ENCODE assay signal across 35 cellular contexts in genomic region chr1:214976665-214977064, GRCh38.
"Had no signal": no experiment of that assay in that cellular context is flagged by ENCODE, and none has a peak within 500 bp of the region (broad histone marks: within the 10 kb centered on the region; RNA-seq: fewer than 3 reads in every experiment).

No MANE protein-coding gene starts in this region.

- H3K9me3 ChIP-seq: adrenal gland, body of pancreas, esophagus muscularis mucosa, gastrocnemius medialis, heart right ventricle had no signal

- H3K4me1 Mint-ChIP-seq: activated CD4-positive, alpha-beta T cell treated with anti-CD3 and anti-CD28 coated beads for 36 hours; activated CD4-positive, alpha-beta T cell treated with anti-CD3 and anti-CD28 coated beads, Interleukin-2, amount 10 ng/mL, durations not matched to agents 24 days and 14 days; activated CD8-positive, alpha-beta memory T cell treated with anti-CD3 and anti-CD28 coated beads, Interleukin-2, amount 10 ng/mL, durations not matched to agents 7 days and 5 days; activated naive CD4-positive, alpha-beta T cell treated with anti-CD3 and anti-CD28 coated beads, Interleukin-2, amount 50 U/mL, for 24 hours; activated naive CD8-positive, alpha-beta T cell treated with anti-CD3 and anti-CD28 coated beads for 36 hours; activated naive CD8-positive, alpha-beta T cell treated with anti-CD3 and anti-CD28 coated beads, Interleukin-2, amount 50 U/mL, for 24 hours; T-helper 17 cell had no signal

- ATAC-seq: activated CD4-positive, alpha-beta T cell treated with anti-CD3 and anti-CD28 coated beads for 36 hours; activated CD8-positive, alpha-beta memory T cell treated with anti-CD3 and anti-CD28 coated beads, Interleukin-2, amount 10 ng/mL, durations not matched to agents 7 days and 5 days; activated CD8-positive, alpha-beta T cell treated with anti-CD3 and anti-CD28 coated beads, Interleukin-2, amount 10 ng/mL, durations not matched to agents 7 days and 5 days; activated naive CD8-positive, alpha-beta T cell treated with anti-CD3 and anti-CD28 coated beads, Interleukin-2, amount 50 U/mL, for 24 hours; body of pancreas; effector memory CD8-positive, alpha-beta T cell; foreskin keratinocyte; gastrocnemius medialis; heart right ventricle; T-helper 17 cell had no signal

- H3K27ac ChIP-seq: adrenal gland, body of pancreas, esophagus muscularis mucosa, foreskin keratinocyte, gastrocnemius medialis, heart right ventricle, WERI-Rb-1 had no signal

- H3K27me3 ChIP-seq: adrenal gland, body of pancreas, esophagus muscularis mucosa, foreskin keratinocyte, gastrocnemius medialis had no signal

- DNase-seq: activated CD4-positive, alpha-beta memory T cell treated with anti-CD3 and anti-CD28 coated beads for 36 hours; activated CD4-positive, alpha-beta T cell treated with anti-CD3 and anti-CD28 coated beads for 36 hours; activated CD4-positive, alpha-beta T cell treated with anti-CD3 and anti-CD28 coated beads, Interleukin-2, amount 10 ng/mL, durations not matched to agents 24 days and 14 days; activated CD4-positive, CD25-positive, alpha-beta regulatory T cell; activated CD4-positive, CD25-positive, alpha-beta regulatory T cell treated with anti-CD3 and anti-CD28 coated beads, Interleukin-2, amount 50 U/mL, for 72 hours; activated CD8-positive, alpha-beta memory T cell treated with anti-CD3 and anti-CD28 coated beads, Interleukin-2, amount 10 ng/mL, durations not matched to agents 7 days and 5 days; activated CD8-positive, alpha-beta memory T cell treated with anti-CD3 and anti-CD28 coated beads, Interleukin-2, amount 50 U/mL, for 4 hours; activated CD8-positive, alpha-beta T cell treated with anti-CD3 and anti-CD28 coated beads, Interleukin-2, amount 10 ng/mL, durations not matched to agents 7 days and 5 days; activated effector memory CD4-positive, alpha-beta T cell treated with anti-CD3 and anti-CD28 coated beads, Interleukin-2, amount 50 U/mL, for 16 hours; activated naive CD4-positive, alpha-beta T cell treated with anti-CD3 and anti-CD28 coated beads for 36 hours; activated naive CD8-positive, alpha-beta T cell treated with anti-CD3 and anti-CD28 coated beads for 36 hours; activated naive CD8-positive, alpha-beta T cell treated with anti-CD3 and anti-CD28 coated beads, Interleukin-2, amount 50 U/mL, for 24 hours; activated T-cell treated with anti-CD3 and anti-CD28 coated beads, Interleukin-2, amount 50 U/mL, for 1 hour; activated T-cell treated with anti-CD3 and anti-CD28 coated beads, Interleukin-2, amount 50 U/mL, for 48 hours; adrenal gland; amygdala; aorta; body of pancreas; caudate nucleus; cortex of kidney; dermis blood vessel endothelial cell; effector CD4-positive, alpha-beta T cell; effector memory CD8-positive, alpha-beta T cell; erythroblast; foreskin keratinocyte; gastrocnemius medialis; heart right ventricle; T-helper 17 cell; T1000; WERI-Rb-1 had no signal

- H3K4me1 ChIP-seq: adrenal gland, body of pancreas, esophagus muscularis mucosa, gastrocnemius medialis, heart right ventricle had no signal

- H3K4me3 ChIP-seq: adrenal gland, body of pancreas, esophagus muscularis mucosa, gastrocnemius medialis, heart right ventricle had no signal

- H3K27ac Mint-ChIP-seq: activated CD4-positive, alpha-beta memory T cell treated with anti-CD3 and anti-CD28 coated beads for 36 hours; activated CD4-positive, alpha-beta T cell treated with anti-CD3 and anti-CD28 coated beads for 36 hours; activated CD4-positive, alpha-beta T cell treated with anti-CD3 and anti-CD28 coated beads, Interleukin-2, amount 10 ng/mL, durations not matched to agents 24 days and 14 days; activated CD8-positive, alpha-beta memory T cell treated with anti-CD3 and anti-CD28 coated beads, Interleukin-2, amount 10 ng/mL, durations not matched to agents 7 days and 5 days; activated CD8-positive, alpha-beta T cell treated with anti-CD3 and anti-CD28 coated beads, Interleukin-2, amount 10 ng/mL, durations not matched to agents 7 days and 5 days; activated naive CD4-positive, alpha-beta T cell treated with anti-CD3 and anti-CD28 coated beads for 36 hours; activated naive CD4-positive, alpha-beta T cell treated with anti-CD3 and anti-CD28 coated beads, Interleukin-2, amount 50 U/mL, for 24 hours; activated naive CD8-positive, alpha-beta T cell treated with anti-CD3 and anti-CD28 coated beads for 36 hours; activated naive CD8-positive, alpha-beta T cell treated with anti-CD3 and anti-CD28 coated beads, Interleukin-2, amount 50 U/mL, for 24 hours; activated T-helper 1 cell treated with anti-CD3 and anti-CD28 coated beads, Interleukin-12 subunit alpha, Interleukin-12 subunit beta, Interleukin-2, Interleukin-4 antibody, amounts not matched to agents 30 ng/mL and 10 ng/mL and 1 ng/mL, durations not matched to agents 14 hours and 24 hours and 36 hours; activated T-helper 2 cell treated with anti-CD3 and anti-CD28 coated beads, Interferon-gamma antibody, Interleukin-2, Interleukin-4, amounts not matched to agents 10 μg/mL and 5 μg/mL and 100 μg/mL, durations not matched to agents 14 hours and 24 hours and 36 hours; effector memory CD8-positive, alpha-beta T cell; T-helper 17 cell; T-helper 2 cell treated with Interferon-gamma antibody and Interleukin-4, amounts not matched to agents 5 μg/mL and 100 μg/mL, for 36 hours had no signal

- H3K27me3 Mint-ChIP-seq: activated CD4-positive, alpha-beta memory T cell treated with anti-CD3 and anti-CD28 coated beads for 36 hours; activated CD4-positive, alpha-beta T cell treated with anti-CD3 and anti-CD28 coated beads, Interleukin-2, amount 10 ng/mL, durations not matched to agents 24 days and 14 days; activated CD8-positive, alpha-beta memory T cell treated with anti-CD3 and anti-CD28 coated beads, Interleukin-2, amount 10 ng/mL, durations not matched to agents 7 days and 5 days; activated naive CD8-positive, alpha-beta T cell treated with anti-CD3 and anti-CD28 coated beads, Interleukin-2, amount 50 U/mL, for 24 hours; effector memory CD8-positive, alpha-beta T cell; T-helper 17 cell had no signal

- H3K36me3 ChIP-seq: adrenal gland, esophagus muscularis mucosa, gastrocnemius medialis, heart right ventricle, WERI-Rb-1 had no signal

- H3K9me3 Mint-ChIP-seq: activated CD4-positive, alpha-beta memory T cell treated with anti-CD3 and anti-CD28 coated beads for 36 hours; activated CD4-positive, alpha-beta T cell treated with anti-CD3 and anti-CD28 coated beads, Interleukin-2, amount 10 ng/mL, durations not matched to agents 24 days and 14 days; activated naive CD4-positive, alpha-beta T cell treated with anti-CD3 and anti-CD28 coated beads for 36 hours; activated naive CD4-positive, alpha-beta T cell treated with anti-CD3 and anti-CD28 coated beads, Interleukin-2, amount 50 U/mL, for 24 hours; activated naive CD8-positive, alpha-beta T cell treated with anti-CD3 and anti-CD28 coated beads for 36 hours; activated naive CD8-positive, alpha-beta T cell treated with anti-CD3 and anti-CD28 coated beads, Interleukin-2, amount 50 U/mL, for 24 hours; activated T-helper 1 cell treated with anti-CD3 and anti-CD28 coated beads, Interleukin-12 subunit alpha, Interleukin-12 subunit beta, Interleukin-2, Interleukin-4 antibody, amounts not matched to agents 30 ng/mL and 10 ng/mL and 1 ng/mL, durations not matched to agents 14 hours and 24 hours and 36 hours; activated T-helper 2 cell treated with anti-CD3 and anti-CD28 coated beads, Interferon-gamma antibody, Interleukin-2, Interleukin-4, amounts not matched to agents 10 μg/mL and 5 μg/mL and 100 μg/mL, durations not matched to agents 14 hours and 24 hours and 36 hours; T-helper 2 cell treated with Interferon-gamma antibody and Interleukin-4, amounts not matched to agents 5 μg/mL and 100 μg/mL, for 36 hours had no signal

- H3K4me3 Mint-ChIP-seq: activated CD4-positive, alpha-beta memory T cell treated with anti-CD3 and anti-CD28 coated beads for 36 hours; activated CD4-positive, alpha-beta T cell treated with anti-CD3 and anti-CD28 coated beads for 36 hours; activated CD4-positive, alpha-beta T cell treated with anti-CD3 and anti-CD28 coated beads, Interleukin-2, amount 10 ng/mL, durations not matched to agents 24 days and 14 days; activated CD8-positive, alpha-beta memory T cell treated with anti-CD3 and anti-CD28 coated beads, Interleukin-2, amount 10 ng/mL, durations not matched to agents 7 days and 5 days; activated CD8-positive, alpha-beta T cell treated with anti-CD3 and anti-CD28 coated beads, Interleukin-2, amount 10 ng/mL, durations not matched to agents 7 days and 5 days; activated naive CD4-positive, alpha-beta T cell treated with anti-CD3 and anti-CD28 coated beads for 36 hours; activated naive CD4-positive, alpha-beta T cell treated with anti-CD3 and anti-CD28 coated beads, Interleukin-2, amount 50 U/mL, for 24 hours; activated naive CD8-positive, alpha-beta T cell treated with anti-CD3 and anti-CD28 coated beads for 36 hours; activated naive CD8-positive, alpha-beta T cell treated with anti-CD3 and anti-CD28 coated beads, Interleukin-2, amount 50 U/mL, for 24 hours; activated T-helper 1 cell treated with anti-CD3 and anti-CD28 coated beads, Interleukin-12 subunit alpha, Interleukin-12 subunit beta, Interleukin-2, Interleukin-4 antibody, amounts not matched to agents 30 ng/mL and 10 ng/mL and 1 ng/mL, durations not matched to agents 14 hours and 24 hours and 36 hours; effector memory CD8-positive, alpha-beta T cell; T-helper 17 cell; T-helper 2 cell treated with Interferon-gamma antibody and Interleukin-4, amounts not matched to agents 5 μg/mL and 100 μg/mL, for 36 hours had no signal

- H3K36me3 Mint-ChIP-seq: activated CD4-positive, alpha-beta memory T cell treated with anti-CD3 and anti-CD28 coated beads for 36 hours; activated CD8-positive, alpha-beta memory T cell treated with anti-CD3 and anti-CD28 coated beads, Interleukin-2, amount 10 ng/mL, durations not matched to agents 7 days and 5 days; activated naive CD4-positive, alpha-beta T cell treated with anti-CD3 and anti-CD28 coated beads, Interleukin-2, amount 50 U/mL, for 24 hours; activated naive CD8-positive, alpha-beta T cell treated with anti-CD3 and anti-CD28 coated beads for 36 hours had no signal
